8 cellular contexts compared by ENCODE assay signal in the genomic region with DNA sequence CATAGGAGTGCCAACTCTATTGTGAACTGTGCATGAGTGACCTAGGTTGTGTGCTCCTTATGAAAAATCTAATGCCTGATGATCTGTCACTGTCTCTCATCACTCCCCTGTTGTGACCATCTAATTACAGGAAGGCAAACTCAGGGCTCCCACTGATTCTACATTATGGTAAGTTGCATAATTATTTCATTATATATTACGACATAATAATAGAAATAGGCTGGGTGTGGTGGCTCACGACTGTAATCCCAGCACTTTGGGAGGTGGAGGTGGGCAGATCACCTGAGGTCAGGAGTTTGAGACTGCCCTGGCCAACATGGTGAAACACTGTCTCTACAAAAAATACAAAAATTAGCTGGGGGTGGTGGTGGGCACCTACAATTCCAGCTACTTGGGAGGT. TPM values are rescaled to one million over a fixed set of nuclear protein-coding genes. Genes with fewer than 3 reads are reported as not detected.
"Had no signal": no experiment of that assay in that cellular context is flagged by ENCODE, and none has a peak within 500 bp of the region (broad histone marks: within the 10 kb centered on the region; RNA-seq: fewer than 3 reads in every experiment).

No MANE protein-coding gene starts in this region.

RNA-seq across cellular contexts. Expression of a gene that starts 14.0 kb away (rescaled TPM):
- total RNA-seq: lung microvascular endothelial cell; mononuclear cell; myocyte; naive thymus-derived CD4-positive, alpha-beta T cell had no signal
- polyA plus RNA-seq: immature natural killer cell; naive thymus-derived CD4-positive, alpha-beta T cell had no signal

RNA-seq across cellular contexts. Expression of a gene that starts 34.0 kb away (rescaled TPM):
- total RNA-seq: left ventricle myocardium superior; liver; lower leg skin; lung microvascular endothelial cell; myocyte; naive thymus-derived CD4-positive, alpha-beta T cell had no signal
- polyA plus RNA-seq: naive thymus-derived CD4-positive, alpha-beta T cell had no signal

RNA-seq across cellular contexts. Expression of a gene that starts 39.7 kb away (rescaled TPM):
- polyA plus RNA-seq: immature natural killer cell; naive thymus-derived CD4-positive, alpha-beta T cell had no signal
